2 cellular contexts compared by ENCODE assay signal in the genomic region with DNA sequence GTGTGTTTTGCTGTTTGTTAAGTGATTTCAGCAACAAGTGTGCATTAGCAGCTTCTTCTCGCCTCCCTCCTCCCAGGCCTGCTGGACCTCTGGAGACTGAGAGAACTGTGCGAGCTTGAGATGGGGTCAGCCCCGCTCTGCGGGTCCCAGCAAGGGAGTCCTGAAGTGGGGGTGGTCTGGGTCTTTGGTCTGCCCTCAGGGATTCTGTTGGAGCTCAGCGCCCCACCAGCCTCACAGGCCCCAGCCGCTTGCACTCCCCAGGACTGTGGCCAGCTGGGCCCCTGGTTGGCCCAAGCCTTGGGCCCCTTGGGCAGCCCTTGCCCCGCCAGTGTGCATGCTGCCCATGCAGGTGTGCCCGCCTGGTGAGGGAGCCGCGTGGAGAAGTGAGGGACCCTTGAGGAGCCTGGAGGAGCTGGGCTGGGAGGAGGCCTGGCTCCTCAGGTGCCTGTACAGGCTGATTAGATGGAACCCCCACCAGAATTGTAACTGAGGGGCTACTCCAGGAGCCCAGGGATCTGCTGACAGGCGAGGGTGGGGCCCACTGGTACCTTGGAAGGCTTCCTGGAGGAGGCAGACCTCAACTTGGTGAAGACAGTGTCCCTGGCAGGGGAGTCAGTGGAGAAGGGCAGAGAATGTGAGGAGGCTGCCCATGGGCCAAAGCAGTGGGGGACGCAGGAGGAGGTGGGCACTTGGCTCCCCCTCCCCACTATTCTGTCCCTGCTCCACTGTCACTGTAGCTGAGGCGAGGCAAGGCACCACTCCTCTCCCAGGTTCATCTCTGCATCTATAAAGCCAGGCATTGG.
TF ChIP-seq lines count a peak whose summit lies in the region.

No MANE protein-coding gene starts in this region.

TF ChIP-seq in HepG2, 621 proteins besides CTCF, POLR2A, EP300 and RAD21 (continues in another document):
- TF ChIP-seq, protein P1, sequence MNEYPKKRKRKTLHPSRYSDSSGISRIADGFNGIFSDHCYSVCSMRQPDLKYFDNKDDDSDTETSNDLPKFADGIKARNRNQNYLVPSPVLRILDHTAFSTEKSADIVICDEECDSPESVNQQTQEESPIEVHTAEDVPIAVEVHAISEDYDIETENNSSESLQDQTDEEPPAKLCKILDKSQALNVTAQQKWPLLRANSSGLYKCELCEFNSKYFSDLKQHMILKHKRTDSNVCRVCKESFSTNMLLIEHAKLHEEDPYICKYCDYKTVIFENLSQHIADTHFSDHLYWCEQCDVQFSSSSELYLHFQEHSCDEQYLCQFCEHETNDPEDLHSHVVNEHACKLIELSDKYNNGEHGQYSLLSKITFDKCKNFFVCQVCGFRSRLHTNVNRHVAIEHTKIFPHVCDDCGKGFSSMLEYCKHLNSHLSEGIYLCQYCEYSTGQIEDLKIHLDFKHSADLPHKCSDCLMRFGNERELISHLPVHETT (CRISPR knock-in tag; conservative IDR thresholded peaks at IDR 0.05), result no peak
- no peak for TF ChIP-seq RBM22 (optimal IDR thresholded peaks at IDR 0.05; ENCODE audit: low read length)
- TF ChIP-seq, protein P2, sequence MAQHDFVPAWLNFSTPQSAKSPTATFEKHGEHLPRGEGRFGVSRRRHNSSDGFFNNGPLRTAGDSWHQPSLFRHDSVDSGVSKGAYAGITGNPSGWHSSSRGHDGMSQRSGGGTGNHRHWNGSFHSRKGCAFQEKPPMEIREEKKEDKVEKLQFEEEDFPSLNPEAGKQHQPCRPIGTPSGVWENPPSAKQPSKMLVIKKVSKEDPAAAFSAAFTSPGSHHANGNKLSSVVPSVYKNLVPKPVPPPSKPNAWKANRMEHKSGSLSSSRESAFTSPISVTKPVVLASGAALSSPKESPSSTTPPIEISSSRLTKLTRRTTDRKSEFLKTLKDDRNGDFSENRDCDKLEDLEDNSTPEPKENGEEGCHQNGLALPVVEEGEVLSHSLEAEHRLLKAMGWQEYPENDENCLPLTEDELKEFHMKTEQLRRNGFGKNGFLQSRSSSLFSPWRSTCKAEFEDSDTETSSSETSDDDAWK (CRISPR knock-in tag; IDR thresholded peaks at IDR 0.05), result no peak
- no peak for TF ChIP-seq ZNF296 (CRISPR knock-in tag; conservative IDR thresholded peaks at IDR 0.05)
- no peak for TF ChIP-seq TBX2 (CRISPR knock-in tag; IDR thresholded peaks at IDR 0.05; ENCODE audit: borderline replicate concordance)
- no peak for TF ChIP-seq SNAPC2 (CRISPR knock-in tag; IDR thresholded peaks at IDR 0.05)
- TF ChIP-seq, protein P3, sequence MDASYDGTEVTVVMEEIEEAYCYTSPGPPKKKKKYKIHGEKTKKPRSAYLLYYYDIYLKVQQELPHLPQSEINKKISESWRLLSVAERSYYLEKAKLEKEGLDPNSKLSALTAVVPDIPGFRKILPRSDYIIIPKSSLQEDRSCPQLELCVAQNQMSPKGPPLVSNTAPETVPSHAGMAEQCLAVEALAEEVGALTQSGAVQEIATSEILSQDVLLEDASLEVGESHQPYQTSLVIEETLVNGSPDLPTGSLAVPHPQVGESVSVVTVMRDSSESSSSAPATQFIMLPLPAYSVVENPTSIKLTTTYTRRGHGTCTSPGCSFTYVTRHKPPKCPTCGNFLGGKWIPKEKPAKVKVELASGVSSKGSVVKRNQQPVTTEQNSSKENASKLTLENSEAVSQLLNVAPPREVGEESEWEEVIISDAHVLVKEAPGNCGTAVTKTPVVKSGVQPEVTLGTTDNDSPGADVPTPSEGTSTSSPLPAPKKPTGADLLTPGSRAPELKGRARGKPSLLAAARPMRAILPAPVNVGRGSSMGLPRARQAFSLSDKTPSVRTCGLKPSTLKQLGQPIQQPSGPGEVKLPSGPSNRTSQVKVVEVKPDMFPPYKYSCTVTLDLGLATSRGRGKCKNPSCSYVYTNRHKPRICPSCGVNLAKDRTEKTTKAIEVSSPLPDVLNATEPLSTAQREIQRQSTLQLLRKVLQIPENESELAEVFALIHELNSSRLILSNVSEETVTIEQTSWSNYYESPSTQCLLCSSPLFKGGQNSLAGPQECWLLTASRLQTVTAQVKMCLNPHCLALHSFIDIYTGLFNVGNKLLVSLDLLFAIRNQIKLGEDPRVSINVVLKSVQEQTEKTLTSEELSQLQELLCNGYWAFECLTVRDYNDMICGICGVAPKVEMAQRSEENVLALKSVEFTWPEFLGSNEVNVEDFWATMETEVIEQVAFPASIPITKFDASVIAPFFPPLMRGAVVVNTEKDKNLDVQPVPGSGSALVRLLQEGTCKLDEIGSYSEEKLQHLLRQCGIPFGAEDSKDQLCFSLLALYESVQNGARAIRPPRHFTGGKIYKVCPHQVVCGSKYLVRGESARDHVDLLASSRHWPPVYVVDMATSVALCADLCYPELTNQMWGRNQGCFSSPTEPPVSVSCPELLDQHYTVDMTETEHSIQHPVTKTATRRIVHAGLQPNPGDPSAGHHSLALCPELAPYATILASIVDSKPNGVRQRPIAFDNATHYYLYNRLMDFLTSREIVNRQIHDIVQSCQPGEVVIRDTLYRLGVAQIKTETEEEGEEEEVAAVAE (CRISPR knock-in tag; IDR thresholded peaks at IDR 0.05; ENCODE audit: borderline replicate concordance), result no peak
- TF ChIP-seq CHD4 (IDR thresholded peaks at IDR 0.05; ENCODE audit: borderline replicate concordance, low read length), result no peak
- TF ChIP-seq RFX3 (CRISPR knock-in tag; IDR thresholded peaks at IDR 0.05), result no peak
- no peak for TF ChIP-seq ZNF792 (CRISPR knock-in tag; IDR thresholded peaks at IDR 0.05)
- no peak for TF ChIP-seq ZNF678 (CRISPR knock-in tag; IDR thresholded peaks at IDR 0.05)
- no peak for TF ChIP-seq SNRNP70 (IDR thresholded peaks at IDR 0.05; ENCODE audit: low read depth, low read length)
- TF ChIP-seq, protein P4, sequence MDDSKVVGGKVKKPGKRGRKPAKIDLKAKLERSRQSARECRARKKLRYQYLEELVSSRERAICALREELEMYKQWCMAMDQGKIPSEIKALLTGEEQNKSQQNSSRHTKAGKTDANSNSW (CRISPR knock-in tag; IDR thresholded peaks at IDR 0.05; ENCODE audit: borderline replicate concordance), result no peak
- TF ChIP-seq, protein P5, sequence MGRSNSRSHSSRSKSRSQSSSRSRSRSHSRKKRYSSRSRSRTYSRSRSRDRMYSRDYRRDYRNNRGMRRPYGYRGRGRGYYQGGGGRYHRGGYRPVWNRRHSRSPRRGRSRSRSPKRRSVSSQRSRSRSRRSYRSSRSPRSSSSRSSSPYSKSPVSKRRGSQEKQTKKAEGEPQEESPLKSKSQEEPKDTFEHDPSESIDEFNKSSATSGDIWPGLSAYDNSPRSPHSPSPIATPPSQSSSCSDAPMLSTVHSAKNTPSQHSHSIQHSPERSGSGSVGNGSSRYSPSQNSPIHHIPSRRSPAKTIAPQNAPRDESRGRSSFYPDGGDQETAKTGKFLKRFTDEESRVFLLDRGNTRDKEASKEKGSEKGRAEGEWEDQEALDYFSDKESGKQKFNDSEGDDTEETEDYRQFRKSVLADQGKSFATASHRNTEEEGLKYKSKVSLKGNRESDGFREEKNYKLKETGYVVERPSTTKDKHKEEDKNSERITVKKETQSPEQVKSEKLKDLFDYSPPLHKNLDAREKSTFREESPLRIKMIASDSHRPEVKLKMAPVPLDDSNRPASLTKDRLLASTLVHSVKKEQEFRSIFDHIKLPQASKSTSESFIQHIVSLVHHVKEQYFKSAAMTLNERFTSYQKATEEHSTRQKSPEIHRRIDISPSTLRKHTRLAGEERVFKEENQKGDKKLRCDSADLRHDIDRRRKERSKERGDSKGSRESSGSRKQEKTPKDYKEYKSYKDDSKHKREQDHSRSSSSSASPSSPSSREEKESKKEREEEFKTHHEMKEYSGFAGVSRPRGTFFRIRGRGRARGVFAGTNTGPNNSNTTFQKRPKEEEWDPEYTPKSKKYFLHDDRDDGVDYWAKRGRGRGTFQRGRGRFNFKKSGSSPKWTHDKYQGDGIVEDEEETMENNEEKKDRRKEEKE (IDR thresholded peaks at IDR 0.05), result no peak

TF ChIP-seq in WTC11, 78 proteins besides CTCF, POLR2A, EP300 and RAD21 (continued from another document):
- TF ChIP-seq, protein P6, sequence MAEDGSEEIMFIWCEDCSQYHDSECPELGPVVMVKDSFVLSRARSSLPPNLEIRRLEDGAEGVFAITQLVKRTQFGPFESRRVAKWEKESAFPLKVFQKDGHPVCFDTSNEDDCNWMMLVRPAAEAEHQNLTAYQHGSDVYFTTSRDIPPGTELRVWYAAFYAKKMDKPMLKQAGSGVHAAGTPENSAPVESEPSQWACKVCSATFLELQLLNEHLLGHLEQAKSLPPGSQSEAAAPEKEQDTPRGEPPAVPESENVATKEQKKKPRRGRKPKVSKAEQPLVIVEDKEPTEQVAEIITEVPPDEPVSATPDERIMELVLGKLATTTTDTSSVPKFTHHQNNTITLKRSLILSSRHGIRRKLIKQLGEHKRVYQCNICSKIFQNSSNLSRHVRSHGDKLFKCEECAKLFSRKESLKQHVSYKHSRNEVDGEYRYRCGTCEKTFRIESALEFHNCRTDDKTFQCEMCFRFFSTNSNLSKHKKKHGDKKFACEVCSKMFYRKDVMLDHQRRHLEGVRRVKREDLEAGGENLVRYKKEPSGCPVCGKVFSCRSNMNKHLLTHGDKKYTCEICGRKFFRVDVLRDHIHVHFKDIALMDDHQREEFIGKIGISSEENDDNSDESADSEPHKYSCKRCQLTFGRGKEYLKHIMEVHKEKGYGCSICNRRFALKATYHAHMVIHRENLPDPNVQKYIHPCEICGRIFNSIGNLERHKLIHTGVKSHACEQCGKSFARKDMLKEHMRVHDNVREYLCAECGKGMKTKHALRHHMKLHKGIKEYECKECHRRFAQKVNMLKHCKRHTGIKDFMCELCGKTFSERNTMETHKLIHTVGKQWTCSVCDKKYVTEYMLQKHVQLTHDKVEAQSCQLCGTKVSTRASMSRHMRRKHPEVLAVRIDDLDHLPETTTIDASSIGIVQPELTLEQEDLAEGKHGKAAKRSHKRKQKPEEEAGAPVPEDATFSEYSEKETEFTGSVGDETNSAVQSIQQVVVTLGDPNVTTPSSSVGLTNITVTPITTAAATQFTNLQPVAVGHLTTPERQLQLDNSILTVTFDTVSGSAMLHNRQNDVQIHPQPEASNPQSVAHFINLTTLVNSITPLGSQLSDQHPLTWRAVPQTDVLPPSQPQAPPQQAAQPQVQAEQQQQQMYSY (CRISPR knock-in tag; IDR thresholded peaks at IDR 0.05), result no peak
- TF ChIP-seq, protein P7, sequence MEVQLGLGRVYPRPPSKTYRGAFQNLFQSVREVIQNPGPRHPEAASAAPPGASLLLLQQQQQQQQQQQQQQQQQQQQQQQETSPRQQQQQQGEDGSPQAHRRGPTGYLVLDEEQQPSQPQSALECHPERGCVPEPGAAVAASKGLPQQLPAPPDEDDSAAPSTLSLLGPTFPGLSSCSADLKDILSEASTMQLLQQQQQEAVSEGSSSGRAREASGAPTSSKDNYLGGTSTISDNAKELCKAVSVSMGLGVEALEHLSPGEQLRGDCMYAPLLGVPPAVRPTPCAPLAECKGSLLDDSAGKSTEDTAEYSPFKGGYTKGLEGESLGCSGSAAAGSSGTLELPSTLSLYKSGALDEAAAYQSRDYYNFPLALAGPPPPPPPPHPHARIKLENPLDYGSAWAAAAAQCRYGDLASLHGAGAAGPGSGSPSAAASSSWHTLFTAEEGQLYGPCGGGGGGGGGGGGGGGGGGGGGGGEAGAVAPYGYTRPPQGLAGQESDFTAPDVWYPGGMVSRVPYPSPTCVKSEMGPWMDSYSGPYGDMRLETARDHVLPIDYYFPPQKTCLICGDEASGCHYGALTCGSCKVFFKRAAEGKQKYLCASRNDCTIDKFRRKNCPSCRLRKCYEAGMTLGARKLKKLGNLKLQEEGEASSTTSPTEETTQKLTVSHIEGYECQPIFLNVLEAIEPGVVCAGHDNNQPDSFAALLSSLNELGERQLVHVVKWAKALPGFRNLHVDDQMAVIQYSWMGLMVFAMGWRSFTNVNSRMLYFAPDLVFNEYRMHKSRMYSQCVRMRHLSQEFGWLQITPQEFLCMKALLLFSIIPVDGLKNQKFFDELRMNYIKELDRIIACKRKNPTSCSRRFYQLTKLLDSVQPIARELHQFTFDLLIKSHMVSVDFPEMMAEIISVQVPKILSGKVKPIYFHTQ (CRISPR knock-in tag; IDR thresholded peaks at IDR 0.05), result no peak
- TF ChIP-seq ELF4 (CRISPR knock-in tag; IDR thresholded peaks at IDR 0.05; ENCODE audit: low read depth) (no peak), CBFB (CRISPR knock-in tag; IDR thresholded peaks at IDR 0.05; ENCODE audit: low read depth) (no peak), JAZF1 (CRISPR knock-in tag; IDR thresholded peaks at IDR 0.05) (no peak), FOXJ3 (CRISPR knock-in tag; IDR thresholded peaks at IDR 0.05; ENCODE audit: borderline replicate concordance) (no peak)
- TF ChIP-seq, protein P8, sequence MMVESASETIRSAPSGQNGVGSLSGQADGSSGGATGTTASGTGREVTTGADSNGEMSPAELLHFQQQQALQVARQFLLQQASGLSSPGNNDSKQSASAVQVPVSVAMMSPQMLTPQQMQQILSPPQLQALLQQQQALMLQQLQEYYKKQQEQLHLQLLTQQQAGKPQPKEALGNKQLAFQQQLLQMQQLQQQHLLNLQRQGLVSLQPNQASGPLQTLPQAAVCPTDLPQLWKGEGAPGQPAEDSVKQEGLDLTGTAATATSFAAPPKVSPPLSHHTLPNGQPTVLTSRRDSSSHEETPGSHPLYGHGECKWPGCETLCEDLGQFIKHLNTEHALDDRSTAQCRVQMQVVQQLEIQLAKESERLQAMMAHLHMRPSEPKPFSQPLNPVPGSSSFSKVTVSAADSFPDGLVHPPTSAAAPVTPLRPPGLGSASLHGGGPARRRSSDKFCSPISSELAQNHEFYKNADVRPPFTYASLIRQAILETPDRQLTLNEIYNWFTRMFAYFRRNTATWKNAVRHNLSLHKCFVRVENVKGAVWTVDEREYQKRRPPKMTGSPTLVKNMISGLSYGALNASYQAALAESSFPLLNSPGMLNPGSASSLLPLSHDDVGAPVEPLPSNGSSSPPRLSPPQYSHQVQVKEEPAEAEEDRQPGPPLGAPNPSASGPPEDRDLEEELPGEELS (CRISPR knock-in tag; IDR thresholded peaks at IDR 0.05), result no peak
- TF ChIP-seq, protein P9, sequence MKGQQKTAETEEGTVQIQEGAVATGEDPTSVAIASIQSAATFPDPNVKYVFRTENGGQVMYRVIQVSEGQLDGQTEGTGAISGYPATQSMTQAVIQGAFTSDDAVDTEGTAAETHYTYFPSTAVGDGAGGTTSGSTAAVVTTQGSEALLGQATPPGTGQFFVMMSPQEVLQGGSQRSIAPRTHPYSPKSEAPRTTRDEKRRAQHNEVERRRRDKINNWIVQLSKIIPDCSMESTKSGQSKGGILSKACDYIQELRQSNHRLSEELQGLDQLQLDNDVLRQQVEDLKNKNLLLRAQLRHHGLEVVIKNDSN (CRISPR knock-in tag; IDR thresholded peaks at IDR 0.05), result no peak
- TF ChIP-seq, protein P10, sequence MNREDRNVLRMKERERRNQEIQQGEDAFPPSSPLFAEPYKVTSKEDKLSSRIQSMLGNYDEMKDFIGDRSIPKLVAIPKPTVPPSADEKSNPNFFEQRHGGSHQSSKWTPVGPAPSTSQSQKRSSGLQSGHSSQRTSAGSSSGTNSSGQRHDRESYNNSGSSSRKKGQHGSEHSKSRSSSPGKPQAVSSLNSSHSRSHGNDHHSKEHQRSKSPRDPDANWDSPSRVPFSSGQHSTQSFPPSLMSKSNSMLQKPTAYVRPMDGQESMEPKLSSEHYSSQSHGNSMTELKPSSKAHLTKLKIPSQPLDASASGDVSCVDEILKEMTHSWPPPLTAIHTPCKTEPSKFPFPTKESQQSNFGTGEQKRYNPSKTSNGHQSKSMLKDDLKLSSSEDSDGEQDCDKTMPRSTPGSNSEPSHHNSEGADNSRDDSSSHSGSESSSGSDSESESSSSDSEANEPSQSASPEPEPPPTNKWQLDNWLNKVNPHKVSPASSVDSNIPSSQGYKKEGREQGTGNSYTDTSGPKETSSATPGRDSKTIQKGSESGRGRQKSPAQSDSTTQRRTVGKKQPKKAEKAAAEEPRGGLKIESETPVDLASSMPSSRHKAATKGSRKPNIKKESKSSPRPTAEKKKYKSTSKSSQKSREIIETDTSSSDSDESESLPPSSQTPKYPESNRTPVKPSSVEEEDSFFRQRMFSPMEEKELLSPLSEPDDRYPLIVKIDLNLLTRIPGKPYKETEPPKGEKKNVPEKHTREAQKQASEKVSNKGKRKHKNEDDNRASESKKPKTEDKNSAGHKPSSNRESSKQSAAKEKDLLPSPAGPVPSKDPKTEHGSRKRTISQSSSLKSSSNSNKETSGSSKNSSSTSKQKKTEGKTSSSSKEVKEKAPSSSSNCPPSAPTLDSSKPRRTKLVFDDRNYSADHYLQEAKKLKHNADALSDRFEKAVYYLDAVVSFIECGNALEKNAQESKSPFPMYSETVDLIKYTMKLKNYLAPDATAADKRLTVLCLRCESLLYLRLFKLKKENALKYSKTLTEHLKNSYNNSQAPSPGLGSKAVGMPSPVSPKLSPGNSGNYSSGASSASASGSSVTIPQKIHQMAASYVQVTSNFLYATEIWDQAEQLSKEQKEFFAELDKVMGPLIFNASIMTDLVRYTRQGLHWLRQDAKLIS (CRISPR knock-in tag; IDR thresholded peaks at IDR 0.05; ENCODE audit: borderline replicate concordance), result no peak
